In genomic region chrX:41313419-41313818, GRCh38 we compare ENCODE assay signal across 15 cellular contexts. TPM values are rescaled to one million over a fixed set of nuclear protein-coding genes. Genes with fewer than 3 reads are reported as not detected.
DNase-seq lines count a peak whose midpoint lies in the region; ATAC-seq and TF ChIP-seq lines count a peak whose summit lies in the region.
"Had no signal": no experiment of that assay in that cellular context is flagged by ENCODE, and none has a peak within 500 bp of the region (broad histone marks: within the 10 kb centered on the region; RNA-seq: fewer than 3 reads in every experiment).

No MANE protein-coding gene starts in this region.

- no peaks in the 10 kb centered on the region for H3K9me3 ChIP-seq in GM23248 (ENCODE audit: low read depth)
- H3K9me3 ChIP-seq in adipocyte (ENCODE audit: control insufficient read depth, low read length) = no peaks in the 10 kb centered on the region
- H3K9me3 ChIP-seq: ovary, stomach had no signal

- H3F3A ChIP-seq in GM23248 (ENCODE audit: insufficient read depth) = peaks cover 7% of the 10 kb centered on the region; the same call in 1 of the 2 replicates

- no peaks in the 10 kb centered on the region for H3K27me3 ChIP-seq in GM23248 (replicated peaks; ENCODE audit: insufficient read depth)
- H3K27me3 ChIP-seq in adipocyte (replicated peaks; ENCODE audit: control insufficient read depth, insufficient read depth, low read length) = no peaks in the 10 kb centered on the region
- H3K27me3 ChIP-seq: ovary, stomach had no signal

- TF ChIP-seq CTCF in fibroblast of villous mesenchyme (IDR thresholded peaks at IDR 0.05; ENCODE audit: insufficient read depth, low read depth, low read length) = no peak

- H3K27ac ChIP-seq in GM23248 = peak overlapping the region; percentile 77
- H3K27ac ChIP-seq: ovary, stomach had no signal

- H3K4me2 ChIP-seq in GM23248 (ENCODE audit: unreplicated experiment) = no peak overlapping the region

- H3K9ac ChIP-seq in GM23248 = no peak overlapping the region
- H3K9ac ChIP-seq in adipocyte (ENCODE audit: low read length) = no peak overlapping the region

- H4K20me1 ChIP-seq in GM23248 (ENCODE audit: insufficient read depth) = no peaks in the 10 kb centered on the region

- no peaks in the 10 kb centered on the region for H3K79me2 ChIP-seq in GM23248 (ENCODE audit: insufficient read depth)

- WGBS in GM23248 (ENCODE audit: low coverage in 1 of 2, low lambda C conversion rate in 2 of 2, missing lambda C conversion rate in 2 of 2), 2 experiments = 48 to 49% methylated on average over 5 of the region's 5 CpGs

- H2AFZ ChIP-seq in GM23248 = no peak overlapping the region

- H3K4me3 ChIP-seq in GM23248 = no peak overlapping the region
- H3K4me3 ChIP-seq in adipocyte (ENCODE audit: low read length) = no peak overlapping the region
- no peak overlapping the region for H3K4me3 ChIP-seq in fibroblast of villous mesenchyme (ENCODE audit: low read depth, low read length)
- H3K4me3 ChIP-seq: ovary, stomach had no signal

- ATAC-seq in GM21619 (IDR thresholded peaks at IDR 0.05; ENCODE audit: unreplicated experiment) = no peak
- no peak for ATAC-seq in activated CD4-positive, CD25-positive, alpha-beta regulatory T cell treated with anti-CD3 and anti-CD28 coated beads, Interleukin-2, amount 50 U/mL, for 24 hours
- ATAC-seq: left lobe of liver had no signal

- in situ Hi-C loops in GM23248 (cut with MboI) = no loop called here

- no peaks in the 10 kb centered on the region for H3K9me2 ChIP-seq in GM23248 (ENCODE audit: insufficient read depth)

- 0 out of 2 replicates have a peak, but pooled peaks cover 4% of the 10 kb centered on the region for H3K4me1 ChIP-seq in GM23248 (ENCODE audit: insufficient read depth)
- H3K4me1 ChIP-seq in adipocyte (ENCODE audit: control insufficient read depth, insufficient read depth, low read length) = peaks cover 4% of the 10 kb centered on the region
- H3K4me1 ChIP-seq: stomach had no signal

- H3K36me3 ChIP-seq in GM23248 (ENCODE audit: low read depth) (no peaks in the 10 kb centered on the region), adipocyte (ENCODE audit: control insufficient read depth, insufficient read depth, low read length, severe bottlenecking) (no peaks in the 10 kb centered on the region)
- H3K36me3 ChIP-seq: ovary, stomach had no signal

- DNase-seq in GM23248 (peak; percentile 83), adipocyte (ENCODE audit: low read depth) (peak; percentile 81), fibroblast of villous mesenchyme (ENCODE audit: low read depth) (peak; percentile 85), pons (ENCODE audit: low spot score) (no peak), anterior cingulate cortex (lab: John Stamatoyannopoulos, UW) (no peak)
- DNase-seq: activated B cell treated with CpG ODN at 0.5 μM for 24 hours; activated naive CD4-positive, alpha-beta T cell treated with anti-CD3 and anti-CD28 coated beads, Interleukin-2, amount 50 U/mL, for 16 hours; hypothalamus; NCI-H82; ovary; stimulated activated CD4-positive, alpha-beta T cell treated with anti-CD3 and anti-CD28 coated beads, Interleukin-12 subunit alpha, Interleukin-12 subunit beta, amount 100 ng/mL, for 4 hours; stomach had no signal

RNA-seq across cellular contexts. Expression of gene DDX3X, which starts 20.5 kb away (rescaled TPM):
- total RNA-seq in GM23248 (2014; rRNA removed; shearing (Covaris generic)) = 206 and 285 TPM in 2 replicates
- polyA plus RNA-seq in GM23248 (2016; fragmentation: Nextera tagmentation; extraction: Ambion mirVana) = 129 and 130 TPM in 2 replicates
- total RNA-seq in fibroblast of villous mesenchyme = 186 and 270 TPM in 2 replicates

Comparison
In these comparisons a context has a peak if more than half of its experiments do, and no peak if none do; other contexts are left out.
1. DNase-seq: peak in GM23248 (single experiment), adipocyte (single experiment) and fibroblast of villous mesenchyme (single experiment); none in pons (single experiment) and anterior cingulate cortex (0 of 58).